In genomic region chr5:141216035-141216434, GRCh38 we compare ENCODE assay signal across 1 cellular context. TPM values are rescaled to one million over a fixed set of nuclear protein-coding genes. Genes with fewer than 3 reads are reported as not detected.
"Had no signal": no experiment of that assay in that cellular context is flagged by ENCODE, and none has a peak within 500 bp of the region (broad histone marks: within the 10 kb centered on the region; RNA-seq: fewer than 3 reads in every experiment).

No MANE protein-coding gene starts in this region.

RNA-seq across cellular contexts. Expression of gene PCDHB13, which starts 2.3 kb away (rescaled TPM):
- total RNA-seq: mononuclear cell had no signal

RNA-seq across cellular contexts. Expression of gene PCDHB14, which starts 7.1 kb away (rescaled TPM):
- total RNA-seq: mononuclear cell had no signal

RNA-seq across cellular contexts. Expression of gene PCDHB12, which starts 7.5 kb away (rescaled TPM):
- total RNA-seq: mononuclear cell had no signal

RNA-seq across cellular contexts. Expression of gene PCDHB11, which starts 16.6 kb away (rescaled TPM):
- total RNA-seq: mononuclear cell had no signal

RNA-seq across cellular contexts. Expression of gene PCDHB10, which starts 23.9 kb away (rescaled TPM):
- total RNA-seq: mononuclear cell had no signal
